ENCODE assay signal across 27 cellular contexts in the genomic region with DNA sequence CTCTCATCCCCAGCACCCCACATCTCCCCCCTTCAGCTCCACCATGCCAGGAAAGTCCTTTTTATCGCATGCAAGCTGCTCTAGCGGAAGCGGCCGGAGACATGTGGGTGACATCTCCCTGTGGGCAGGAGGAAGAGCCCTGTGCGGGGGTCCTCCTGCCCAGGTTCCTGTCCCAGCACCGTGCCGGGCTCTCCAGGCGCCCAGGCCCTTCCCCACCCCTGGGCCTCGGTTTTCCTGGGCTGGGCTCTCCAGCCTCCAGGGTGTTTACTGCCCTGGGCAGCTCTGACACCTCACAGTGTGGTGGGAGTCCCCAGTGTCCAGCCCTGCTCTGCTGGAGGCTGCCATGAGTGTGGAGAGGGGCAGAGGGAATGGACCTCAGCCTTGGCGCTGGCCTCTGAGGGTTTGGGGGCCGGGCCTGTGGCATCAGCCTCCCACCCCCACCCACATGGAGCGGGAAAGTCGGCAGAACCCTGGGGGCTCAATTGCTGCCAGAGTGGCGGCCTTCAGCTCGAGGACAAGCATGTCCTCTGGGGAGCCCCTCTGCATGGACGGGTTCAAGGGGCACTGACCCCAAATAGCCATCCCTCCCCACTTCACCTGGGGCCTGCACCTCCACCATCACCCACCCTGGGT. TPM values are rescaled to one million over a fixed set of nuclear protein-coding genes. Genes with fewer than 3 reads are reported as not detected.
"Had no signal": no experiment of that assay in that cellular context is flagged by ENCODE, and none has a peak within 500 bp of the region (broad histone marks: within the 10 kb centered on the region; RNA-seq: fewer than 3 reads in every experiment).

No MANE protein-coding gene starts in this region.

- H3K9me3 Mint-ChIP-seq: activated CD4-positive, alpha-beta T cell treated with anti-CD3 and anti-CD28 coated beads, Interleukin-2, amount 10 ng/mL, durations not matched to agents 7 days and 5 days; activated CD8-positive, alpha-beta T cell treated with anti-CD3 and anti-CD28 coated beads for 36 hours; activated naive CD4-positive, alpha-beta T cell treated with anti-CD3 and anti-CD28 coated beads, Interleukin-2, amount 50 U/mL, for 24 hours; brain; effector memory CD8-positive, alpha-beta T cell; memory B cell; neural progenitor cell; stimulated activated effector memory CD8-positive, alpha-beta T cell treated with anti-CD3 and anti-CD28 coated beads, Interleukin-12 subunit alpha, Interleukin-12 subunit beta, amount 100 ng/mL, for 72 hours; stimulated activated naive CD8-positive, alpha-beta T cell treated with anti-CD3 and anti-CD28 coated beads, Interleukin-15, amount 100 ng/mL, for 72 hours; T-cell; T-helper 2 cell treated with Interferon-gamma antibody and Interleukin-4, amounts not matched to agents 5 μg/mL and 100 μg/mL, for 36 hours had no signal

- H3K27ac ChIP-seq: esophagus muscularis mucosa, neural progenitor cell, prostate gland, tibial artery, VCaP had no signal

- H3K9me3 ChIP-seq: esophagus muscularis mucosa, prostate gland, tibial artery had no signal

- H3K4me2 ChIP-seq: neural progenitor cell had no signal

- H3K27me3 Mint-ChIP-seq: activated CD4-positive, alpha-beta T cell treated with anti-CD3 and anti-CD28 coated beads, Interleukin-2, amount 10 ng/mL, durations not matched to agents 7 days and 5 days; activated CD8-positive, alpha-beta memory T cell treated with anti-CD3 and anti-CD28 coated beads, Interleukin-2, amount 10 ng/mL, durations not matched to agents 7 days and 5 days; activated CD8-positive, alpha-beta T cell treated with anti-CD3 and anti-CD28 coated beads for 36 hours; activated naive CD4-positive, alpha-beta T cell treated with anti-CD3 and anti-CD28 coated beads, Interleukin-2, amount 50 U/mL, for 24 hours; brain; effector memory CD8-positive, alpha-beta T cell; memory B cell; stimulated activated naive CD8-positive, alpha-beta T cell treated with anti-CD3 and anti-CD28 coated beads, Interleukin-15, amount 100 ng/mL, for 72 hours; T-cell had no signal

- H2AFZ ChIP-seq: neural progenitor cell had no signal

- H3K4me3 Mint-ChIP-seq: activated CD4-positive, alpha-beta T cell treated with anti-CD3 and anti-CD28 coated beads, Interleukin-2, amount 10 ng/mL, durations not matched to agents 7 days and 5 days; activated CD8-positive, alpha-beta memory T cell treated with anti-CD3 and anti-CD28 coated beads, Interleukin-2, amount 10 ng/mL, durations not matched to agents 7 days and 5 days; activated CD8-positive, alpha-beta T cell treated with anti-CD3 and anti-CD28 coated beads for 36 hours; activated naive CD4-positive, alpha-beta T cell treated with anti-CD3 and anti-CD28 coated beads, Interleukin-2, amount 50 U/mL, for 24 hours; brain; effector memory CD8-positive, alpha-beta T cell; memory B cell; neural progenitor cell; stimulated activated effector memory CD8-positive, alpha-beta T cell treated with anti-CD3 and anti-CD28 coated beads, Interleukin-12 subunit alpha, Interleukin-12 subunit beta, amount 100 ng/mL, for 72 hours; stimulated activated naive CD8-positive, alpha-beta T cell treated with anti-CD3 and anti-CD28 coated beads, Interleukin-15, amount 100 ng/mL, for 72 hours; T-cell; T-helper 2 cell treated with Interferon-gamma antibody and Interleukin-4, amounts not matched to agents 5 μg/mL and 100 μg/mL, for 36 hours had no signal

- ATAC-seq: activated CD4-positive, CD25-positive, alpha-beta regulatory T cell treated with anti-CD3 and anti-CD28 coated beads, Interleukin-2, amount 50 U/mL, for 24 hours; activated CD8-positive, alpha-beta memory T cell treated with anti-CD3 and anti-CD28 coated beads, Interleukin-2, amount 10 ng/mL, durations not matched to agents 7 days and 5 days; activated CD8-positive, alpha-beta T cell treated with anti-CD3 and anti-CD28 coated beads for 36 hours; effector memory CD8-positive, alpha-beta T cell; stimulated activated effector memory CD8-positive, alpha-beta T cell treated with anti-CD3 and anti-CD28 coated beads, Interleukin-12 subunit alpha, Interleukin-12 subunit beta, amount 100 ng/mL, for 72 hours; stimulated activated naive CD8-positive, alpha-beta T cell treated with anti-CD3 and anti-CD28 coated beads, Interleukin-15, amount 100 ng/mL, for 72 hours; T-cell had no signal

- FAIRE-seq: colon, frontal cortex, keratinocyte had no signal

- H3K4me1 ChIP-seq: esophagus muscularis mucosa, neural progenitor cell had no signal

- H3K27ac Mint-ChIP-seq: activated CD4-positive, alpha-beta T cell treated with anti-CD3 and anti-CD28 coated beads, Interleukin-2, amount 10 ng/mL, durations not matched to agents 7 days and 5 days; activated CD8-positive, alpha-beta memory T cell treated with anti-CD3 and anti-CD28 coated beads, Interleukin-2, amount 10 ng/mL, durations not matched to agents 7 days and 5 days; activated CD8-positive, alpha-beta T cell treated with anti-CD3 and anti-CD28 coated beads for 36 hours; activated naive CD4-positive, alpha-beta T cell treated with anti-CD3 and anti-CD28 coated beads, Interleukin-2, amount 50 U/mL, for 24 hours; brain; effector memory CD8-positive, alpha-beta T cell; memory B cell; neural progenitor cell; stimulated activated effector memory CD8-positive, alpha-beta T cell treated with anti-CD3 and anti-CD28 coated beads, Interleukin-12 subunit alpha, Interleukin-12 subunit beta, amount 100 ng/mL, for 72 hours; stimulated activated naive CD8-positive, alpha-beta T cell treated with anti-CD3 and anti-CD28 coated beads, Interleukin-15, amount 100 ng/mL, for 72 hours; T-cell; T-helper 2 cell treated with Interferon-gamma antibody and Interleukin-4, amounts not matched to agents 5 μg/mL and 100 μg/mL, for 36 hours had no signal

- H3K4me3 ChIP-seq: esophagus muscularis mucosa, neural progenitor cell, prostate gland, tibial artery had no signal

- DNase-seq: activated CD4-positive, alpha-beta T cell treated with anti-CD3 and anti-CD28 coated beads, Interleukin-2, amount 10 ng/mL, durations not matched to agents 7 days and 5 days; activated CD8-positive, alpha-beta memory T cell treated with anti-CD3 and anti-CD28 coated beads, Interleukin-2, amount 10 ng/mL, durations not matched to agents 7 days and 5 days; activated CD8-positive, alpha-beta T cell treated with anti-CD3 and anti-CD28 coated beads for 36 hours; activated gamma-delta T cell treated with Interleukin-2 at 50 U/mL for 16 hours; anterior cingulate cortex; central memory CD4-positive, alpha-beta T cell; effector memory CD8-positive, alpha-beta T cell; stimulated activated CD4-positive, alpha-beta T cell treated with anti-CD3 and anti-CD28 coated beads, Interleukin-2, amount 100 ng/mL, for 24 hours; stimulated activated naive CD8-positive, alpha-beta T cell treated with anti-CD3 and anti-CD28 coated beads, Interleukin-15, amount 100 ng/mL, for 72 hours; T-cell had no signal

- H3K4me1 Mint-ChIP-seq: activated CD4-positive, alpha-beta T cell treated with anti-CD3 and anti-CD28 coated beads, Interleukin-2, amount 10 ng/mL, durations not matched to agents 7 days and 5 days; activated CD8-positive, alpha-beta memory T cell treated with anti-CD3 and anti-CD28 coated beads, Interleukin-2, amount 10 ng/mL, durations not matched to agents 7 days and 5 days; activated naive CD4-positive, alpha-beta T cell treated with anti-CD3 and anti-CD28 coated beads, Interleukin-2, amount 50 U/mL, for 24 hours; brain; memory B cell; neural progenitor cell; stimulated activated effector memory CD8-positive, alpha-beta T cell treated with anti-CD3 and anti-CD28 coated beads, Interleukin-12 subunit alpha, Interleukin-12 subunit beta, amount 100 ng/mL, for 72 hours; stimulated activated naive CD8-positive, alpha-beta T cell treated with anti-CD3 and anti-CD28 coated beads, Interleukin-15, amount 100 ng/mL, for 72 hours; T-cell had no signal

- H3K36me3 Mint-ChIP-seq: activated CD8-positive, alpha-beta memory T cell treated with anti-CD3 and anti-CD28 coated beads, Interleukin-2, amount 10 ng/mL, durations not matched to agents 7 days and 5 days; activated naive CD4-positive, alpha-beta T cell treated with anti-CD3 and anti-CD28 coated beads, Interleukin-2, amount 50 U/mL, for 24 hours; brain; memory B cell; neural progenitor cell; stimulated activated effector memory CD8-positive, alpha-beta T cell treated with anti-CD3 and anti-CD28 coated beads, Interleukin-12 subunit alpha, Interleukin-12 subunit beta, amount 100 ng/mL, for 72 hours; T-cell had no signal

- H3K27me3 ChIP-seq: neural progenitor cell had no signal

- H3K36me3 ChIP-seq: neural progenitor cell, prostate gland, tibial artery had no signal

RNA-seq across cellular contexts. Expression of gene ASPG, which starts 16.9 kb away (rescaled TPM):
- total RNA-seq: activated CD4-positive, alpha-beta T cell treated with anti-CD3 and anti-CD28 coated beads, Interleukin-2, amount 10 ng/mL, durations not matched to agents 7 days and 5 days; activated CD8-positive, alpha-beta memory T cell treated with anti-CD3 and anti-CD28 coated beads, Interleukin-2, amount 10 ng/mL, durations not matched to agents 7 days and 5 days; activated CD8-positive, alpha-beta T cell treated with anti-CD3 and anti-CD28 coated beads for 36 hours; dermis microvascular lymphatic vessel endothelial cell; osteocyte had no signal

RNA-seq across cellular contexts. Expression of gene KIF26A, which starts 36.0 kb away (rescaled TPM):
- total RNA-seq: mononuclear cell had no signal
